ENCODE assay signal across 13 cellular contexts in genomic region chr11:88327462-88328143, GRCh38. TPM values are rescaled to one million over a fixed set of nuclear protein-coding genes. Genes with fewer than 3 reads are reported as not detected.
A peak's percentile ranks its signal among the peaks of the same experiment; 100 is the strongest.
DNase-seq lines count a peak whose midpoint lies in the region; ATAC-seq and TF ChIP-seq lines count a peak whose summit lies in the region.
"Had no signal": no experiment of that assay in that cellular context is flagged by ENCODE, and none has a peak within 500 bp of the region (broad histone marks: within the 10 kb centered on the region; RNA-seq: fewer than 3 reads in every experiment).

No MANE protein-coding gene starts in this region.

- H3K4me1 Mint-ChIP-seq in CD14-positive monocyte (peaks cover 67% of the 10 kb centered on the region), T-helper 17 cell (peaks cover 56% of the 10 kb centered on the region)
- peaks cover 80% of the 10 kb centered on the region for H3K4me1 Mint-ChIP-seq in stimulated activated naive CD8-positive, alpha-beta T cell treated with anti-CD3 and anti-CD28 coated beads, Interleukin-15, amount 100 ng/mL, for 72 hours

- TF ChIP-seq CTCF in CD14-positive monocyte (IDR thresholded peaks at IDR 0.05): no peak

- DNase-seq in CD14-positive monocyte (ENCODE audit: low spot score): no peak
- DNase-seq in T-helper 17 cell: no peak
- no peak for DNase-seq in NCI-H446 treated with DMSO at 0.1 percent for 48 hours (lab: John Stamatoyannopoulos, UW)
- no peak for DNase-seq in Right ventricle myocardium superior
- no peak for DNase-seq in stimulated activated naive CD8-positive, alpha-beta T cell treated with anti-CD3 and anti-CD28 coated beads, Interleukin-15, amount 100 ng/mL, for 72 hours
- DNase-seq: activated CD4-positive, alpha-beta T cell treated with anti-CD3 and anti-CD28 coated beads for 4 hours; activated naive CD4-positive, alpha-beta T cell; cerebellar nuclear complex; stimulated activated CD4-positive, alpha-beta T cell treated with anti-CD3 and anti-CD28 coated beads, Interleukin-15, amount 100 ng/mL, for 24 hours had no signal

- H3K9me3 Mint-ChIP-seq in CD14-positive monocyte: no peaks in the 10 kb centered on the region
- peaks cover 0 to 12% of the 10 kb centered on the region in 2 donors for H3K9me3 Mint-ChIP-seq in stimulated activated naive CD8-positive, alpha-beta T cell treated with anti-CD3 and anti-CD28 coated beads, Interleukin-15, amount 100 ng/mL, for 72 hours

- H3K36me3 Mint-ChIP-seq in CD14-positive monocyte (peaks cover 67 to 77% of the 10 kb centered on the region in 2 donors), T-helper 17 cell (ENCODE audit: low read depth) (peaks cover 13% of the 10 kb centered on the region)

- H3K4me3 Mint-ChIP-seq in CD14-positive monocyte: no peak overlapping the region
- peak overlapping the region; percentile 19 for H3K4me3 Mint-ChIP-seq in T-helper 17 cell
- H3K4me3 Mint-ChIP-seq in stimulated activated naive CD8-positive, alpha-beta T cell treated with anti-CD3 and anti-CD28 coated beads, Interleukin-15, amount 100 ng/mL, for 72 hours: no peak overlapping the region

- H3K27ac Mint-ChIP-seq in CD14-positive monocyte (peak overlapping the region; percentile 9 to 87 (median 59)), T-helper 17 cell (peak overlapping the region; percentile 32)
- no peak overlapping the region for H3K27ac Mint-ChIP-seq in stimulated activated naive CD8-positive, alpha-beta T cell treated with anti-CD3 and anti-CD28 coated beads, Interleukin-15, amount 100 ng/mL, for 72 hours

- H3K27me3 Mint-ChIP-seq in CD14-positive monocyte (ENCODE audit: low read depth in 3 of 3): no peaks in the 10 kb centered on the region
- no peaks in the 10 kb centered on the region for H3K27me3 Mint-ChIP-seq in T-helper 17 cell
- no peaks in the 10 kb centered on the region for H3K27me3 Mint-ChIP-seq in stimulated activated naive CD8-positive, alpha-beta T cell treated with anti-CD3 and anti-CD28 coated beads, Interleukin-15, amount 100 ng/mL, for 72 hours

- ATAC-seq in GM19043 (IDR thresholded peaks at IDR 0.05; ENCODE audit: low read depth, unreplicated experiment) (peak; percentile 38), HG02763 (IDR thresholded peaks at IDR 0.05; ENCODE audit: unreplicated experiment) (peak; percentile 21), T-helper 17 cell (no peak), Right ventricle myocardium superior (ENCODE audit: poor library complexity) (no peak), HG03135 (IDR thresholded peaks at IDR 0.05; ENCODE audit: unreplicated experiment) (no peak)
- ATAC-seq in stimulated activated naive CD8-positive, alpha-beta T cell treated with anti-CD3 and anti-CD28 coated beads, Interleukin-15, amount 100 ng/mL, for 72 hours: no peak
- ATAC-seq: left lobe of liver had no signal

- no peaks in the 10 kb centered on the region for H3K9me3 ChIP-seq in T-helper 17 cell (ENCODE audit: control insufficient read depth, low read length, poor library complexity, severe bottlenecking)

- intact Hi-C loops in CD14-positive monocyte (cut with micrococcal nuclease) (no loop called here), Right ventricle myocardium superior (cut with DNase I) (no loop called here)

RNA-seq across cellular contexts. Expression of gene CTSC, which starts 9.9 kb away (rescaled TPM):
- 100 to 1,000 TPM; 284 to 415 TPM for polyA plus RNA-seq in CD14-positive monocyte
- total RNA-seq in T-helper 17 cell (10 to 100 TPM; 52.8 to 69.8 TPM), Right ventricle myocardium superior (21.9 TPM)

Comparison
In these comparisons a context has a peak if more than half of its experiments do, and no peak if none do; other contexts are left out.
1. H3K27ac Mint-ChIP-seq: peak in CD14-positive monocyte (7 of 7) and T-helper 17 cell (single experiment); none in stimulated activated naive CD8-positive, alpha-beta T cell treated with anti-CD3 and anti-CD28 coated beads, Interleukin-15, amount 100 ng/mL, for 72 hours (0 of 2).
2. ATAC-seq: peak in GM19043 (single experiment) and HG02763 (single experiment); none in T-helper 17 cell (single experiment), Right ventricle myocardium superior (single experiment), stimulated activated naive CD8-positive, alpha-beta T cell treated with anti-CD3 and anti-CD28 coated beads, Interleukin-15, amount 100 ng/mL, for 72 hours (single experiment) and HG03135 (single experiment).